In the genomic region with DNA sequence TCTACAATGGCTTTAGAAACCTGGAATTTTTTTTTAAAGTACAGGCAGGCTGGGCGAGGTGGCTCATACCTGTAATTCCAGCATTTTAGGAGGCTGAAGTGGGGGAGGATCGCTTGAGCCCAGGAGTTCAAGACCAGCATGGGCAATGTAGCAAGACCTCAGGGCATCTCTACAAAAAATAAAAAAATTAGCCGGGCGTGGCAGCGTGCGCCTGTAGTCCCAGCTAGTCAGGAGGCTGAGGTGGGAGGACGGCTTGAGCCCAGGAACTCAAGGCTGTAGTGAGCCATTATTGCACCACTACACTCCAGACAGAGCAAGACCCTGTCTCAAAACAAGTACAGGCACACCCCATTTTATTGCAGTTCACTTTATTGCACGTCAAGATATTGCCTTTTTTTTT, we compare ENCODE assay signal across 13 cellular contexts. TPM values are rescaled to one million over a fixed set of nuclear protein-coding genes. Genes with fewer than 3 reads are reported as not detected.
DNase-seq lines count a peak whose midpoint lies in the region; ATAC-seq and TF ChIP-seq lines count a peak whose summit lies in the region.
"Had no signal": no experiment of that assay in that cellular context is flagged by ENCODE, and none has a peak within 500 bp of the region (broad histone marks: within the 10 kb centered on the region; RNA-seq: fewer than 3 reads in every experiment).

No MANE protein-coding gene starts in this region.

- H2AFZ ChIP-seq in SK-N-SH (ENCODE audit: low read depth) = peak overlapping the region; percentile 83
- H2AFZ ChIP-seq in smooth muscle cell (ENCODE audit: low read depth) = peak overlapping the region; percentile 69

- CTCF ChIA-PET in SK-N-SH (lab: Yijun Ruan, JAX) = interaction anchor here (0.7 to 16.1 kb wide), 29 partner anchors 8 to 168 kb away, joined by 3 to 290 read pairs (median 5); partner anchors contain the start of genes ACOT7 and ESPN

- ATAC-seq in SK-N-SH treated with all-trans-retinoic acid at 6 μM for 48 hours (no peak), GM21723 (IDR thresholded peaks at IDR 0.05; ENCODE audit: unreplicated experiment) (no peak)

- H3K4me3 ChIP-seq in SK-N-SH (ENCODE audit: low read depth in 2 of 2, low read length in 1 of 2) (no peak overlapping the region), smooth muscle cell (no peak overlapping the region)
- H3K4me3 ChIP-seq: heart left ventricle, tibial artery had no signal

- H3K4me2 ChIP-seq in SK-N-SH = peak overlapping the region; percentile 66; the same call in 1 of the 2 replicates
- H3K4me2 ChIP-seq in smooth muscle cell = peak overlapping the region; percentile 69

- TF ChIP-seq CTCF in SK-N-SH (IDR thresholded peaks at IDR 0.05) = no peak
- TF ChIP-seq CTCF in smooth muscle cell (IDR thresholded peaks at IDR 0.05; ENCODE audit: borderline replicate concordance, insufficient read depth, poor library complexity, severe bottlenecking) = no peak

- H3K9me2 ChIP-seq in SK-N-SH = no peaks in the 10 kb centered on the region

- POLR2A ChIA-PET in SK-N-SH (lab: Yijun Ruan, JAX) = no interaction called here

- H3K9me3 ChIP-seq in SK-N-SH (no peaks in the 10 kb centered on the region), smooth muscle cell (replicated peaks; ENCODE audit: low read depth) (no peaks in the 10 kb centered on the region)
- H3K9me3 ChIP-seq: heart left ventricle, tibial artery had no signal

- 80% methylated on average over 7 of the region's 8 CpGs for WGBS in SK-N-SH (ENCODE audit: low lambda C conversion rate)
- WGBS in smooth muscle cell (ENCODE audit: low lambda C conversion rate) = 68% methylated on average over 8 of the region's 8 CpGs

- no peak for TF ChIP-seq EP300 in SK-N-SH (IDR thresholded peaks at IDR 0.05; ENCODE audit: borderline replicate concordance in 1 of 2, low read depth in 1 of 2, low read length in 1 of 2)

- no peak for TF ChIP-seq RAD21 in SK-N-SH (IDR thresholded peaks at IDR 0.05; ENCODE audit: low read length)

- no peaks in the 10 kb centered on the region for H3F3A ChIP-seq in SK-N-SH (replicated peaks; ENCODE audit: insufficient read depth)
- no peaks in the 10 kb centered on the region for H3F3A ChIP-seq in smooth muscle cell (ENCODE audit: low read depth)

- H3K79me2 ChIP-seq in SK-N-SH (ENCODE audit: insufficient read depth) (no peaks in the 10 kb centered on the region), smooth muscle cell (ENCODE audit: low read depth) (no peaks in the 10 kb centered on the region)

- H4K20me1 ChIP-seq in SK-N-SH (ENCODE audit: insufficient read depth) (no peaks in the 10 kb centered on the region), smooth muscle cell (ENCODE audit: low read depth) (no peaks in the 10 kb centered on the region)

- H3K27me3 ChIP-seq in SK-N-SH (ENCODE audit: insufficient read depth) (peaks cover 17% of the 10 kb centered on the region), smooth muscle cell (ENCODE audit: low read depth) (peaks cover 54% of the 10 kb centered on the region)

- no peak overlapping the region for H3K27ac ChIP-seq in SK-N-SH (ENCODE audit: low read depth in 2 of 2, low read length in 1 of 2)
- peak overlapping the region; percentile 99 for H3K27ac ChIP-seq in epithelial cell of prostate
- peak overlapping the region; percentile 90 for H3K27ac ChIP-seq in smooth muscle cell (ENCODE audit: low read depth)
- H3K27ac ChIP-seq: 22Rv1, heart left ventricle, tibial artery had no signal

- H3K4me1 ChIP-seq in SK-N-SH (ENCODE audit: control insufficient read depth in 1 of 2, insufficient read depth in 2 of 2, low read depth in 1 of 2, low read length in 1 of 2) (peaks cover 0 to 6% of the 10 kb centered on the region in 2 experiments; a peak in 1 of 4 replicates), smooth muscle cell (ENCODE audit: low read depth) (peaks cover 15% of the 10 kb centered on the region)

- no peak overlapping the region for H3K9ac ChIP-seq in SK-N-SH
- H3K9ac ChIP-seq in smooth muscle cell (ENCODE audit: low read depth) = peak overlapping the region; percentile 71

- DNase-seq in SK-N-SH (no peak), epithelial cell of prostate (ENCODE audit: low read depth, low spot score) (peak; percentile 86), smooth muscle cell (lab: John Stamatoyannopoulos, UW; ENCODE audit: unreplicated experiment) (no peak), NCI-H1105 treated with DMSO at 0.1 percent for 48 hours (lab: John Stamatoyannopoulos, UW) (no peak)
- DNase-seq: COR-L47; effector CD4-positive, alpha-beta T cell; heart left ventricle; NCI-H1048; tibial artery had no signal

- H3K36me3 ChIP-seq in SK-N-SH (replicated peaks in 1 of 2; ENCODE audit: control insufficient read depth in 1 of 2, insufficient read depth in 2 of 2, low read length in 1 of 2) (no peaks in the 10 kb centered on the region), smooth muscle cell (ENCODE audit: low read depth) (no peaks in the 10 kb centered on the region)
- H3K36me3 ChIP-seq: heart left ventricle, tibial artery had no signal

TF ChIP-seq in SK-N-SH, 30 proteins besides CTCF, POLR2A, EP300 and RAD21 (continues in another document):
- TF ChIP-seq NFIC (IDR thresholded peaks at IDR 0.05; ENCODE audit: borderline replicate concordance) (no peak), PBX3 (IDR thresholded peaks at IDR 0.05) (no peak), SMC3 (IDR thresholded peaks at IDR 0.05; ENCODE audit: low read depth, low read length) (no peak), RFX5 (IDR thresholded peaks at IDR 0.05; ENCODE audit: low read length) (no peak), SIN3A (IDR thresholded peaks at IDR 0.05; ENCODE audit: borderline replicate concordance, low read depth, low read length) (no peak), TAF1 (IDR thresholded peaks at IDR 0.05; ENCODE audit: borderline replicate concordance, low read depth, low read length) (no peak), POLR2AphosphoS5 (IDR thresholded peaks at IDR 0.05; ENCODE audit: low read depth, low read length) (no peak), TEAD4 (IDR thresholded peaks at IDR 0.05; ENCODE audit: borderline replicate concordance, insufficient read depth) (no peak)

TF ChIP-seq in SK-N-SH treated with all-trans-retinoic acid at 6 μM for 48 hours, 23 proteins besides CTCF, POLR2A, EP300 and RAD21 (continues in another document):
- TF ChIP-seq TSHZ2 (CRISPR knock-in tag; IDR thresholded peaks at IDR 0.05) = no peak
- TF ChIP-seq SNAI2 (CRISPR knock-in tag; IDR thresholded peaks at IDR 0.05) = no peak
- no peak for TF ChIP-seq ZC3H10 (CRISPR knock-in tag; IDR thresholded peaks at IDR 0.05)
- no peak for TF ChIP-seq BACH2 (CRISPR knock-in tag; IDR thresholded peaks at IDR 0.05; ENCODE audit: borderline replicate concordance)
- no peak for TF ChIP-seq OSR1 (CRISPR knock-in tag; IDR thresholded peaks at IDR 0.05)
- no peak for TF ChIP-seq RARB (CRISPR knock-in tag; IDR thresholded peaks at IDR 0.05)

RNA-seq across cellular contexts. Expression of gene HES2, which starts 4.8 kb away (rescaled TPM):
- polyA plus RNA-seq in SK-N-SH (2012; rRNA removed) (0.03 TPM in 2 replicates), smooth muscle cell (1.7 and 11.1 TPM in 2 replicates)
- 0.06 and 0.09 TPM in 2 replicates for polyA plus RNA-seq in SK-N-SH (2012; cell fraction: cytosol; rRNA removed)
- 0.10 and 0.11 TPM in 2 replicates for polyA plus RNA-seq in SK-N-SH (2012; cell fraction: nucleus; rRNA removed)
- 4.6 and 5.6 TPM in 2 replicates for total RNA-seq in smooth muscle cell
- total RNA-seq: liver had no signal

RNA-seq across cellular contexts. Expression of gene ESPN, which starts 9.7 kb away (rescaled TPM):
- polyA plus RNA-seq in SK-N-SH (2012; rRNA removed) (0.13 and 0.33 TPM in 2 replicates), smooth muscle cell (1.1 and 2.6 TPM in 2 replicates)
- 0.04 and 0.06 TPM in 2 replicates for polyA plus RNA-seq in SK-N-SH (2012; cell fraction: cytosol; rRNA removed)
- polyA plus RNA-seq in SK-N-SH (2012; cell fraction: nucleus; rRNA removed) = 0.38 and 0.50 TPM in 2 replicates
- not detected in 2 replicates for total RNA-seq in smooth muscle cell

RNA-seq across cellular contexts. Expression of gene ACOT7, which starts 21.3 kb away (rescaled TPM):
- 225 and 289 TPM in 2 replicates for polyA plus RNA-seq in SK-N-SH (2012; rRNA removed)
- polyA plus RNA-seq in SK-N-SH (2012; cell fraction: cytosol; rRNA removed) = 134 and 197 TPM in 2 replicates
- polyA plus RNA-seq in SK-N-SH (2012; cell fraction: nucleus; rRNA removed) = 168 and 199 TPM in 2 replicates
- total RNA-seq in smooth muscle cell = 16.4 and 19.5 TPM in 2 replicates
- 53.6 and 53.8 TPM in 2 replicates for polyA plus RNA-seq in smooth muscle cell

RNA-seq across cellular contexts. Expression of gene TNFRSF25, which starts 51.1 kb away (rescaled TPM):
- polyA plus RNA-seq in SK-N-SH (2012; rRNA removed) (20.8 TPM in 2 replicates), smooth muscle cell (10.1 and 17.7 TPM in 2 replicates)
- 2.6 and 5.2 TPM in 2 replicates for polyA plus RNA-seq in SK-N-SH (2012; cell fraction: cytosol; rRNA removed)
- polyA plus RNA-seq in SK-N-SH (2012; cell fraction: nucleus; rRNA removed) = 170 and 223 TPM in 2 replicates
- total RNA-seq in smooth muscle cell = 9.6 and 19.8 TPM in 2 replicates

Comparison
In these comparisons a context has a peak if more than half of its experiments do, and no peak if none do; other contexts are left out.
1. H3K27ac ChIP-seq: peak in epithelial cell of prostate (single experiment) and smooth muscle cell (single experiment); none in SK-N-SH (0 of 2).